Comparison of ENCODE assay signal across 1 cellular context in genomic region chr1:15617173-15617873, GRCh38.
TF ChIP-seq lines count a peak whose summit lies in the region.

Gene DDI2 (plus strand): TSS chr1:15617458. CDS start chr1:15617671, 213 bp downstream.

TF ChIP-seq in IMR-90, 13 proteins besides CTCF, POLR2A, EP300 and RAD21 (continued from another document):
- TF ChIP-seq USF2 (IDR thresholded peaks at IDR 0.05; ENCODE audit: low read depth, low read length): no peak
